Comparison of ENCODE assay signal across 15 cellular contexts in the genomic region with DNA sequence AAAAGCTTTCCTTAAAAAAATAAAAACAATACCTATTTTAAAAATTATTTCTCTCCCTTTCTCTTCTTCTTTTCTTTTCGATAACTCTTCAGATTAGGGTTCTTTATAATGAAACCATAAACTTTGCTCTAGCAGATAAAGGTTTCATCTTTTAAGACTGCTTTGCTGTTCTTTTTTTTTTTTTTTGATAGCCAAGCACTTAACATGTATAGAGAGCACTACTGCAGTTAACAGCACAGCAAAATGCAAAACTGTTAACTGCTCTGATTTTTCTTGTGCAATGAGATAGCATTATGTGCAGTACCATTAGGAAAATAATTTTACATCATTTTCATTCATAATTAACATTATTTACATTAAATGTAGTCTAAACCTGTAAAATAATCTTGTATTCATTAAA. TPM values are rescaled to one million over a fixed set of nuclear protein-coding genes. Genes with fewer than 3 reads are reported as not detected.
DNase-seq lines count a peak whose midpoint lies in the region; ATAC-seq, FAIRE-seq and TF ChIP-seq lines count a peak whose summit lies in the region.
"Had no signal": no experiment of that assay in that cellular context is flagged by ENCODE, and none has a peak within 500 bp of the region (broad histone marks: within the 10 kb centered on the region; RNA-seq: fewer than 3 reads in every experiment).

No MANE protein-coding gene starts in this region.

- H3K23me2 ChIP-seq in H9 (ENCODE audit: insufficient read length, low read depth, low read length, poor library complexity, severe bottlenecking), result no peaks in the 10 kb centered on the region

- H4K20me1 ChIP-seq in Loucy (ENCODE audit: insufficient read depth, low read length, poor library complexity, severe bottlenecking) (peaks cover 3% of the 10 kb centered on the region), astrocyte (ENCODE audit: insufficient read depth, low read length) (peaks cover 16% of the 10 kb centered on the region), H9 (ENCODE audit: control insufficient read depth, insufficient read depth, insufficient read length) (no peaks in the 10 kb centered on the region)

- H3T11ph ChIP-seq in H9 (ENCODE audit: low read length), result no peak overlapping the region

- H2BK120ac ChIP-seq in H9 (ENCODE audit: low read depth, low read length, poor library complexity, severe bottlenecking), result no peak overlapping the region

- FAIRE-seq in astrocyte (lab: Jason Lieb, UNC) (no peak), pancreas (lab: Jason Lieb, UNC) (peak; percentile 70)

- intact Hi-C loops in pancreas (cut with DNase I), result no loop called here

- H3K9ac ChIP-seq in Loucy (ENCODE audit: low read depth, low read length, poor library complexity, severe bottlenecking) (peak overlapping the region; percentile 7), astrocyte (ENCODE audit: low read length) (peak overlapping the region; percentile 73), H9 (ENCODE audit: extremely low read depth, insufficient read length, low read length) (no peak overlapping the region)

- H3F3A ChIP-seq in Loucy (ENCODE audit: low read depth), result peaks cover 11% of the 10 kb centered on the region; the same call in 1 of the 2 replicates

- H3K27ac ChIP-seq in ACC112 (ENCODE audit: low read depth, low read length) (peak overlapping the region; percentile 83), astrocyte (ENCODE audit: low read depth, low read length) (peak overlapping the region; percentile 89), pancreas (no peak overlapping the region), H9 (ENCODE audit: insufficient read length, low read depth, low read length) (no peak overlapping the region), RWPE1 (no peak overlapping the region)

- H3K79me2 ChIP-seq in ACC112 (ENCODE audit: control insufficient read depth, insufficient read depth, low read length, unreplicated experiment) (peaks cover 72% of the 10 kb centered on the region), Loucy (ENCODE audit: insufficient read depth, low read length) (peaks cover 62% of the 10 kb centered on the region), astrocyte (ENCODE audit: insufficient read depth, low read length) (peaks cover 91% of the 10 kb centered on the region), H9 (ENCODE audit: insufficient read depth, low read length) (no peaks in the 10 kb centered on the region; the same call in 1 of the 2 replicates)

- no peak overlapping the region for H3K4me3 ChIP-seq in ACC112 (ENCODE audit: low read depth, low read length)
- H3K4me3 ChIP-seq in Loucy (ENCODE audit: low read length, poor library complexity, severe bottlenecking), result no peak overlapping the region
- H3K4me3 ChIP-seq in astrocyte (ENCODE audit: insufficient read depth, low read depth, low read length), result no peak overlapping the region
- H3K4me3 ChIP-seq in pancreas, result no peak overlapping the region
- H3K4me3 ChIP-seq: MG63 had no signal

- no peak overlapping the region for H4K91ac ChIP-seq in H9 (ENCODE audit: insufficient read length, low read depth, low read length)

- no peak overlapping the region for H2BK15ac ChIP-seq in H9 (ENCODE audit: low read depth, low read length)

- no peaks in the 10 kb centered on the region for H3K9me3 Mint-ChIP-seq in astrocyte (ENCODE audit: unreplicated experiment)
- no peaks in the 10 kb centered on the region for H3K9me3 Mint-ChIP-seq in H9

- H3K4me1 ChIP-seq in ACC112 (ENCODE audit: control insufficient read depth, insufficient read depth, low read length, unreplicated experiment) (peaks cover 47% of the 10 kb centered on the region), Loucy (ENCODE audit: insufficient read depth, low read length, poor library complexity, severe bottlenecking) (peaks cover 55% of the 10 kb centered on the region), astrocyte (ENCODE audit: insufficient read depth, low read length) (peaks cover 30% of the 10 kb centered on the region), pancreas (peaks cover 0 to 9% (median 0%) of the 10 kb centered on the region in 3 donors), H9 (ENCODE audit: insufficient read depth, low read length) (no peaks in the 10 kb centered on the region)
- H3K4me1 ChIP-seq: BE2C had no signal

- CTCF ChIA-PET in RWPE1 (lab: Yijun Ruan, JAX), result interaction anchor here (0.7 kb wide), 1 partner anchor 10 kb away, joined by 3 read pairs; no protein-coding TSS in a partner anchor

- no peaks in the 10 kb centered on the region for H3K9me3 ChIP-seq in Loucy (ENCODE audit: insufficient read depth, low read depth, low read length)
- H3K9me3 ChIP-seq in astrocyte (ENCODE audit: insufficient read depth, low read depth, low read length), result no peaks in the 10 kb centered on the region
- no peaks in the 10 kb centered on the region for H3K9me3 ChIP-seq in pancreas
- no peaks in the 10 kb centered on the region for H3K9me3 ChIP-seq in H9 (ENCODE audit: control insufficient read depth, low read depth, low read length)
- H3K9me3 ChIP-seq: BE2C, MG63 had no signal

- H3K36me3 Mint-ChIP-seq in astrocyte (ENCODE audit: low read depth, unreplicated experiment), result no peaks in the 10 kb centered on the region
- peaks cover 0 to 1% (median 0%) of the 10 kb centered on the region in 3 experiments; a peak in 1 of 7 replicates for H3K36me3 Mint-ChIP-seq in H9 (ENCODE audit: insufficient read depth in 1 of 3, low read depth in 3 of 3)

- H2BK12ac ChIP-seq in H9 (ENCODE audit: insufficient read length, low read depth, low read length), result no peak overlapping the region

- H3K4me2 ChIP-seq in Loucy (ENCODE audit: low read depth, low read length, poor library complexity, severe bottlenecking), result peak overlapping the region; percentile 85
- H3K4me2 ChIP-seq in astrocyte (ENCODE audit: low read length), result no peak overlapping the region
- H3K4me2 ChIP-seq in H9 (ENCODE audit: insufficient read depth, insufficient read length, low read length), result no peak overlapping the region

- H2AK5ac ChIP-seq in H9 (ENCODE audit: insufficient read length, low read length), result no peak overlapping the region

- no peaks in the 10 kb centered on the region for H3K27me3 Mint-ChIP-seq in astrocyte (ENCODE audit: low read depth, unreplicated experiment)
- no peaks in the 10 kb centered on the region for H3K27me3 Mint-ChIP-seq in H9 (ENCODE audit: low read depth)

- H3K23ac ChIP-seq in H9 (ENCODE audit: insufficient read length, low read depth, low read length), result no peak overlapping the region

- H3K4me3 Mint-ChIP-seq in astrocyte (ENCODE audit: unreplicated experiment) (no peak overlapping the region), H9 (no peak overlapping the region)

- POLR2A ChIA-PET in RWPE1 (lab: Yijun Ruan, JAX; ENCODE audit: low non-redundant PET), result no interaction called here

- no peak overlapping the region for H3K18ac ChIP-seq in H9 (ENCODE audit: insufficient read length, low read depth, low read length)

- H3K9me2 ChIP-seq in Loucy (replicated peaks; ENCODE audit: low read depth, low read length), result no peaks in the 10 kb centered on the region

- no peak for DNase-seq in astrocyte (ENCODE audit: low read depth)
- no peak for DNase-seq in pancreas
- DNase-seq in H9, result no peak
- no peak for DNase-seq in RWPE1 (ENCODE audit: low spot score)
- no peak for DNase-seq in NCI-H1694 (lab: John Stamatoyannopoulos, UW)
- DNase-seq: BE2C, EL, Kasumi-1, MG63, NCI-H187, NCI-H446 treated with DMSO at 0.1 percent for 48 hours, NCI-H526 treated with DMSO at 0.1 percent for 48 hours, RPMI8226 had no signal

- H3K36me3 ChIP-seq in ACC112 (ENCODE audit: insufficient read depth, low read length) (no peaks in the 10 kb centered on the region), Loucy (ENCODE audit: insufficient read depth, low read length) (no peaks in the 10 kb centered on the region), astrocyte (ENCODE audit: insufficient read depth, low read length) (no peaks in the 10 kb centered on the region), pancreas (no peaks in the 10 kb centered on the region)
- H3K36me3 ChIP-seq: BE2C, MG63 had no signal

- H3K14ac ChIP-seq in H9 (ENCODE audit: insufficient read depth, low read length), result no peak overlapping the region

- WGBS in pancreas, 2 donors, result 92 to 95% methylated on average over 1 of the region's 1 CpG
- WGBS in H9 (ENCODE audit: extremely low coverage, insufficient read length, low lambda C conversion rate), result 100% methylated on average over 1 of the region's 1 CpG

- no peak for ATAC-seq in pancreas

- H2BK5ac ChIP-seq in H9 (ENCODE audit: insufficient read length, low read length), result no peak overlapping the region

- H2AFZ ChIP-seq in ACC112 (ENCODE audit: low read length, unreplicated experiment), result no peak overlapping the region
- no peak overlapping the region for H2AFZ ChIP-seq in Loucy (ENCODE audit: low read length)
- no peak overlapping the region for H2AFZ ChIP-seq in astrocyte (ENCODE audit: low read depth, low read length)
- H2AFZ ChIP-seq in H9 (ENCODE audit: low read length), result no peak overlapping the region

- H4K8ac ChIP-seq in H9 (replicated peaks; ENCODE audit: insufficient read length, low read depth, low read length), result no peak overlapping the region

- H3K79me1 ChIP-seq in H9 (ENCODE audit: insufficient read depth, low read depth, low read length, poor library complexity, severe bottlenecking), result no peaks in the 10 kb centered on the region

- H3K27me3 ChIP-seq in ACC112 (ENCODE audit: insufficient read depth, low read length) (no peaks in the 10 kb centered on the region), Loucy (ENCODE audit: insufficient read depth, low read length, poor library complexity, severe bottlenecking) (no peaks in the 10 kb centered on the region), astrocyte (ENCODE audit: insufficient read depth, low read length) (no peaks in the 10 kb centered on the region), pancreas (no peaks in the 10 kb centered on the region), H9 (ENCODE audit: insufficient read depth, low read length) (no peaks in the 10 kb centered on the region)
- H3K27me3 ChIP-seq: BE2C, MG63 had no signal

- TF ChIP-seq CTCF in Loucy (conservative IDR thresholded peaks at IDR 0.05; ENCODE audit: low read length) (no peak), astrocyte (IDR thresholded peaks at IDR 0.05; ENCODE audit: insufficient read depth, low read depth, low read length) (no peak), pancreas (IDR thresholded peaks at IDR 0.05) (no peak), H9 (conservative IDR thresholded peaks at IDR 0.05) (no peak), RWPE1 (conservative IDR thresholded peaks at IDR 0.05; ENCODE audit: low read depth) (no peak)

- H2BK20ac ChIP-seq in H9 (ENCODE audit: low read depth, low read length, poor library complexity, severe bottlenecking), result no peak overlapping the region

- no peak overlapping the region for H3K56ac ChIP-seq in H9 (ENCODE audit: insufficient read length, low read depth, low read length)

- H3K4ac ChIP-seq in H9 (ENCODE audit: low read depth, low read length), result no peak overlapping the region

- peaks cover 8% of the 10 kb centered on the region for H3K4me1 Mint-ChIP-seq in astrocyte (ENCODE audit: low read depth, unreplicated experiment)
- peaks cover 6% of the 10 kb centered on the region in 2 experiments; a peak in 3 of 4 replicates for H3K4me1 Mint-ChIP-seq in H9

- H4K5ac ChIP-seq in H9 (ENCODE audit: insufficient read length, low read depth, low read length), result no peak overlapping the region

- H3K27ac Mint-ChIP-seq in astrocyte (ENCODE audit: unreplicated experiment) (no peak overlapping the region), H9 (no peak overlapping the region)

RNA-seq across cellular contexts. Expression of a gene that starts 36.3 kb away (rescaled TPM):
- 124 and 127 TPM in 2 replicates for total RNA-seq in astrocyte
- total RNA-seq in pancreas, result 10 to 100 TPM; 22.6 to 59.6 (median 31.4) TPM
- polyA plus RNA-seq in pancreas, result 10 to 100 TPM in 1 of 2 donors, 1 to 10 TPM in 1; 6.8 to 12.5 TPM
- total RNA-seq in H9 (2021), result 77.9 and 81.1 TPM in 2 replicates

Comparison
In these comparisons a context has a peak if more than half of its experiments do, and no peak if none do; other contexts are left out.
1. H3K27ac ChIP-seq: peak in ACC112 (single experiment) and astrocyte (single experiment); none in pancreas (0 of 4), H9 (single experiment) and RWPE1 (single experiment).